ENCODE assay signal across 19 cellular contexts in genomic region chr2:240325006-240325653, GRCh38.
A peak's percentile ranks its signal among the peaks of the same experiment; 100 is the strongest.
DNase-seq lines count a peak whose midpoint lies in the region; ATAC-seq and TF ChIP-seq lines count a peak whose summit lies in the region.
"Had no signal": no experiment of that assay in that cellular context is flagged by ENCODE, and none has a peak within 500 bp of the region (broad histone marks: within the 10 kb centered on the region; RNA-seq: fewer than 3 reads in every experiment).

No MANE protein-coding gene starts in this region.

- H2AK5ac ChIP-seq in IMR-90 (ENCODE audit: low read depth, low read length): no peak overlapping the region

- H3K27me3 Mint-ChIP-seq in activated CD4-positive, alpha-beta T cell treated with anti-CD3 and anti-CD28 coated beads, Interleukin-2, amount 10 ng/mL, durations not matched to agents 7 days and 5 days: no peaks in the 10 kb centered on the region
- H3K27me3 Mint-ChIP-seq in stimulated activated naive CD8-positive, alpha-beta T cell treated with anti-CD3 and anti-CD28 coated beads, Interleukin-15, amount 100 ng/mL, for 72 hours: peaks cover 22% of the 10 kb centered on the region

- POLR2A ChIA-PET in activated CD4-positive, alpha-beta T cell treated with anti-CD3 and anti-CD28 coated beads, Interleukin-2, amount 10 ng/mL, durations not matched to agents 7 days and 5 days (lab: Charles Lee): no interaction called here
- POLR2A ChIA-PET in IMR-90 (lab: Charles Lee; ENCODE audit: unreplicated experiment): no interaction called here

- no peak overlapping the region for H3K14ac ChIP-seq in IMR-90 (replicated peaks; ENCODE audit: low read depth, low read length)

- no peak overlapping the region for H3K18ac ChIP-seq in IMR-90 (ENCODE audit: low read depth, low read length)

- no peak overlapping the region for H4K8ac ChIP-seq in IMR-90 (ENCODE audit: low read depth in 2 of 2, low read length in 2 of 2)

- H3K23ac ChIP-seq in IMR-90 (ENCODE audit: low read depth, low read length): no peak overlapping the region

- no peak overlapping the region for H4K91ac ChIP-seq in IMR-90 (ENCODE audit: insufficient read depth, low read depth, low read length)

- in situ Hi-C loops in IMR-90 (cut with MboI; ENCODE audit: low sequenced_read_pairs): no loop called here

- H3K27ac ChIP-seq in IMR-90 (ENCODE audit: insufficient read depth, low read length): no peak overlapping the region
- H3K27ac ChIP-seq: 22Rv1 had no signal

- no peak overlapping the region for H2BK5ac ChIP-seq in IMR-90 (ENCODE audit: low read depth, low read length, poor library complexity, severe bottlenecking)

- intact Hi-C loops in IMR-90 (cut with micrococcal nuclease): no loop called here
- intact Hi-C loops in posterior vena cava (cut with DNase I): no loop called here

- BruUV-seq in IMR-90 (replicated peaks; lab: Mats Ljungman, UMichigan): no TSS peak

- H3K79me1 ChIP-seq in IMR-90 (ENCODE audit: low read depth in 1 of 2, low read length in 2 of 2): no peaks in the 10 kb centered on the region

- H2BK15ac ChIP-seq in IMR-90 (ENCODE audit: low read depth, low read length): no peak overlapping the region

- no peak overlapping the region for H4K5ac ChIP-seq in IMR-90 (ENCODE audit: low read depth, low read length)

- H3K36me3 Mint-ChIP-seq in activated CD4-positive, alpha-beta T cell treated with anti-CD3 and anti-CD28 coated beads, Interleukin-2, amount 10 ng/mL, durations not matched to agents 7 days and 5 days (ENCODE audit: low read depth): no peaks in the 10 kb centered on the region
- H3K36me3 Mint-ChIP-seq: CD14-positive monocyte, IgD-negative memory B cell had no signal

- peak overlapping the region; percentile 13 for H2AFZ ChIP-seq in IMR-90 (replicated peaks; ENCODE audit: low read length, poor library complexity)

- DNase-seq in activated CD4-positive, alpha-beta T cell treated with anti-CD3 and anti-CD28 coated beads, Interleukin-2, amount 10 ng/mL, durations not matched to agents 7 days and 5 days: no peak
- DNase-seq in activated CD4-positive, alpha-beta T cell treated with anti-CD3 and anti-CD28 coated beads for 48 hours: no peak
- DNase-seq in IMR-90 (no peak), fibroblast of mammary gland (ENCODE audit: low read depth) (peak; percentile 59), posterior vena cava (ENCODE audit: low spot score) (peak; percentile 64)
- DNase-seq in stimulated activated naive CD8-positive, alpha-beta T cell treated with anti-CD3 and anti-CD28 coated beads, Interleukin-15, Interleukin-2, amounts not matched to agents 100 U/mL and 50 U/mL, for 24 hours: no peak
- DNase-seq in stimulated activated naive CD8-positive, alpha-beta T cell treated with anti-CD3 and anti-CD28 coated beads, Interleukin-15, amount 100 ng/mL, for 72 hours: no peak
- DNase-seq: HCEC 1CT, Kasumi-1, MM.1S, NCI-H1092 treated with DMSO at 0.1 percent for 48 hours, NCI-H146, NCI-H2081 treated with DMSO at 0.1 percent for 48 hours, NCI-H748 treated with DMSO at 0.1 percent for 48 hours, SHP77 treated with DMSO at 0.1 percent for 48 hours had no signal

- WGBS in IMR-90 (ENCODE audit: extremely low coverage in 2 of 2, insufficient read length in 1 of 2), 2 experiments: 81% methylated on average over 11 of the region's 19 CpGs; no CpG with 5 or more reads in 1 of the 2 experiments

- H3K27ac Mint-ChIP-seq in activated CD4-positive, alpha-beta T cell treated with anti-CD3 and anti-CD28 coated beads, Interleukin-2, amount 10 ng/mL, durations not matched to agents 7 days and 5 days: peak overlapping the region; percentile 13
- no peak overlapping the region for H3K27ac Mint-ChIP-seq in stimulated activated naive CD8-positive, alpha-beta T cell treated with anti-CD3 and anti-CD28 coated beads, Interleukin-15, amount 100 ng/mL, for 72 hours
- H3K27ac Mint-ChIP-seq: IgD-negative memory B cell had no signal

- ATAC-seq in IMR-90 (ENCODE audit: low read depth) (no peak), GM21723 (IDR thresholded peaks at IDR 0.05; ENCODE audit: unreplicated experiment) (no peak)
- no peak for ATAC-seq in stimulated activated naive CD8-positive, alpha-beta T cell treated with anti-CD3 and anti-CD28 coated beads, Interleukin-15, Interleukin-2, amounts not matched to agents 100 U/mL and 50 U/mL, for 24 hours
- no peak for ATAC-seq in stimulated activated naive CD8-positive, alpha-beta T cell treated with anti-CD3 and anti-CD28 coated beads, Interleukin-15, amount 100 ng/mL, for 72 hours

- H3K9me3 Mint-ChIP-seq in activated CD4-positive, alpha-beta T cell treated with anti-CD3 and anti-CD28 coated beads, Interleukin-2, amount 10 ng/mL, durations not matched to agents 7 days and 5 days: no peaks in the 10 kb centered on the region
- H3K9me3 Mint-ChIP-seq in stimulated activated naive CD8-positive, alpha-beta T cell treated with anti-CD3 and anti-CD28 coated beads, Interleukin-15, amount 100 ng/mL, for 72 hours: no peaks in the 10 kb centered on the region

- H2BK20ac ChIP-seq in IMR-90 (ENCODE audit: low read depth, low read length): no peak overlapping the region

- H2BK120ac ChIP-seq in IMR-90 (ENCODE audit: low read depth, low read length): no peak overlapping the region

- dilution Hi-C loops in IMR-90 (cut with HindIII; ENCODE audit: low sequenced_read_pairs, unreplicated experiment): no loop called here

- no peaks in the 10 kb centered on the region; the same call in 1 of the 2 replicates for H4K20me1 ChIP-seq in IMR-90 (ENCODE audit: insufficient read depth, low read length)

- no peak overlapping the region for H3K4me2 ChIP-seq in IMR-90 (ENCODE audit: low read depth, low read length)

- no peaks in the 10 kb centered on the region for H3K4me1 Mint-ChIP-seq in activated CD4-positive, alpha-beta T cell treated with anti-CD3 and anti-CD28 coated beads, Interleukin-2, amount 10 ng/mL, durations not matched to agents 7 days and 5 days
- H3K4me1 Mint-ChIP-seq in stimulated activated naive CD8-positive, alpha-beta T cell treated with anti-CD3 and anti-CD28 coated beads, Interleukin-15, amount 100 ng/mL, for 72 hours: no peaks in the 10 kb centered on the region
- H3K4me1 Mint-ChIP-seq: CD14-positive monocyte, IgD-negative memory B cell had no signal

- no peak for TF ChIP-seq POLR2A in IMR-90 (IDR thresholded peaks at IDR 0.05; ENCODE audit: low read depth, low read length)

- H2AK9ac ChIP-seq in IMR-90 (replicated peaks; ENCODE audit: low read depth, low read length, poor library complexity): no peak overlapping the region

- no peaks in the 10 kb centered on the region for H3K36me3 ChIP-seq in IMR-90 (ENCODE audit: control insufficient read depth, insufficient read depth, low read length)

- no peak overlapping the region for H3K4me3 ChIP-seq in IMR-90 (ENCODE audit: insufficient read depth, low read depth, low read length)
- H3K4me3 ChIP-seq in fibroblast of mammary gland (ENCODE audit: control insufficient read depth, low read depth, low read length): no peak overlapping the region

- peaks cover 9% of the 10 kb centered on the region for H3K9me1 ChIP-seq in IMR-90 (ENCODE audit: insufficient read depth, low read length)

- H3K27me3 ChIP-seq in IMR-90 (ENCODE audit: control insufficient read depth, insufficient read depth, low read length): peaks cover 3% of the 10 kb centered on the region; the same call in 1 of the 2 replicates

- TF ChIP-seq CTCF in IMR-90 (conservative IDR thresholded peaks at IDR 0.05; ENCODE audit: low read depth, low read length) (no peak), fibroblast of mammary gland (conservative IDR thresholded peaks at IDR 0.05; ENCODE audit: control insufficient read depth, insufficient read depth, low read depth, low read length) (no peak)

- H3K4ac ChIP-seq in IMR-90 (ENCODE audit: low read depth, low read length): no peak overlapping the region

- no peak for TF ChIP-seq RAD21 in IMR-90 (IDR thresholded peaks at IDR 0.05; ENCODE audit: low read length)

- H3K9me3 ChIP-seq in IMR-90 (ENCODE audit: control insufficient read depth, insufficient read depth, low read length): no peaks in the 10 kb centered on the region

- H3K4me3 Mint-ChIP-seq in activated CD4-positive, alpha-beta T cell treated with anti-CD3 and anti-CD28 coated beads, Interleukin-2, amount 10 ng/mL, durations not matched to agents 7 days and 5 days: no peak overlapping the region
- H3K4me3 Mint-ChIP-seq in stimulated activated naive CD8-positive, alpha-beta T cell treated with anti-CD3 and anti-CD28 coated beads, Interleukin-15, amount 100 ng/mL, for 72 hours: no peak overlapping the region
- H3K4me3 Mint-ChIP-seq: CD14-positive monocyte, IgD-negative memory B cell had no signal

- H3K56ac ChIP-seq in IMR-90 (ENCODE audit: extremely low read depth, insufficient read depth, low read length): no peak overlapping the region

- peaks cover 8% of the 10 kb centered on the region for H3K4me1 ChIP-seq in IMR-90 (ENCODE audit: control insufficient read depth, insufficient read depth, low read length)

- no peak overlapping the region for H3K9ac ChIP-seq in IMR-90 (ENCODE audit: low read depth, low read length)

- CTCF ChIA-PET in activated CD4-positive, alpha-beta T cell treated with anti-CD3 and anti-CD28 coated beads, Interleukin-2, amount 10 ng/mL, durations not matched to agents 7 days and 5 days (lab: Charles Lee): interaction anchor here (0.9 kb wide), 1 partner anchor 45 kb away, joined by 3 read pairs; no protein-coding TSS in a partner anchor
- CTCF ChIA-PET in IMR-90 (lab: Yijun Ruan, JAX): no interaction called here

TF ChIP-seq in IMR-90, 13 proteins besides CTCF, POLR2A, EP300 and RAD21:
- no peak for TF ChIP-seq BHLHE40 (IDR thresholded peaks at IDR 0.05; ENCODE audit: low read depth, low read length)
- TF ChIP-seq MAZ (IDR thresholded peaks at IDR 0.05; ENCODE audit: borderline replicate concordance, low read depth, low read length): no peak
- TF ChIP-seq NFE2L2 (IDR thresholded peaks at IDR 0.05; ENCODE audit: low read depth, low read length): no peak
- TF ChIP-seq RFX5 (IDR thresholded peaks at IDR 0.05; ENCODE audit: low read depth, low read length): no peak
- no peak for TF ChIP-seq SMC3 (IDR thresholded peaks at IDR 0.05; ENCODE audit: low read depth, low read length)
- TF ChIP-seq CEBPB (IDR thresholded peaks at IDR 0.05; ENCODE audit: low read depth, low read length): no peak

Comparison
In these comparisons a context has a peak if more than half of its experiments do, and no peak if none do; other contexts are left out.
1. DNase-seq: peak in fibroblast of mammary gland (single experiment) and posterior vena cava (single experiment); none in activated CD4-positive, alpha-beta T cell treated with anti-CD3 and anti-CD28 coated beads, Interleukin-2, amount 10 ng/mL, durations not matched to agents 7 days and 5 days (single experiment), activated CD4-positive, alpha-beta T cell treated with anti-CD3 and anti-CD28 coated beads for 48 hours (single experiment), IMR-90 (single experiment), stimulated activated naive CD8-positive, alpha-beta T cell treated with anti-CD3 and anti-CD28 coated beads, Interleukin-15, Interleukin-2, amounts not matched to agents 100 U/mL and 50 U/mL, for 24 hours (single experiment) and stimulated activated naive CD8-positive, alpha-beta T cell treated with anti-CD3 and anti-CD28 coated beads, Interleukin-15, amount 100 ng/mL, for 72 hours (0 of 2).